In the genomic region with DNA sequence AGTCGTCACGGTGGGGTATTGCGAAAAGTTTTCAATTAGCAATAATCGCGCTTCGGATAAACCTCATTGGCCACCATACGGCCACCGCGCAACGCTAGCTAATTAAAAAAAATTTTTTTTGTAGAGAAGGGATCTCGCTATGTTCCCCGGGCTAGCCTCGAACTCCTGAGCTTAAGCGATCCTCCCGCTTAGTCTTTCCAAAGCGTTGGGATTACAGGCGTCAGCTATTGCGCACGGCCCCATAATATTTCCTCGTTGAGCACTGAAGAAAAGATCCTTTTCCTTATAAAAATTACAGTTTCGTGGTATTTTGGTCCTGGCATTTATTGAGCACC, we compare ENCODE assay signal across 8 cellular contexts. TPM values are rescaled to one million over a fixed set of nuclear protein-coding genes. Genes with fewer than 3 reads are reported as not detected.
DNase-seq lines count a peak whose midpoint lies in the region; ATAC-seq and TF ChIP-seq lines count a peak whose summit lies in the region.

No MANE protein-coding gene starts in this region.

- H3K9ac ChIP-seq in SK-N-MC (ENCODE audit: insufficient read length), result peak overlapping the region; percentile 97
- peak overlapping the region; percentile 96 for H3K9ac ChIP-seq in fibroblast of lung (ENCODE audit: insufficient read depth, low read length)

- peak overlapping the region; percentile 89 for H3K4me3 Mint-ChIP-seq in activated CD8-positive, alpha-beta memory T cell treated with anti-CD3 and anti-CD28 coated beads, Interleukin-2, amount 10 ng/mL, durations not matched to agents 7 days and 5 days

- H2AFZ ChIP-seq in fibroblast of lung (ENCODE audit: low read length), result peak overlapping the region; percentile 71

- H3K4me1 ChIP-seq in fibroblast of lung (ENCODE audit: control insufficient read depth, extremely low read depth, insufficient read depth, low read length), result peaks cover 11% of the 10 kb centered on the region

- no peak for DNase-seq in activated CD8-positive, alpha-beta memory T cell treated with anti-CD3 and anti-CD28 coated beads, Interleukin-2, amount 10 ng/mL, durations not matched to agents 7 days and 5 days
- no peak for DNase-seq in activated CD8-positive, alpha-beta memory T cell treated with anti-CD3 and anti-CD28 coated beads, Interleukin-2, amount 50 U/mL, for 4 hours
- no peak for DNase-seq in SK-N-MC (ENCODE audit: low read depth, low spot score)
- DNase-seq in fibroblast of lung (ENCODE audit: low read depth in 2 of 2), result no peak
- DNase-seq in sciatic nerve (ENCODE audit: low spot score), result no peak
- DNase-seq in iPS-NIHi11 (ENCODE audit: low spot score), result no peak

- no peaks in the 10 kb centered on the region for H3K9me3 ChIP-seq in SK-N-MC (ENCODE audit: low read depth, low read length)
- no peaks in the 10 kb centered on the region for H3K9me3 ChIP-seq in fibroblast of lung (ENCODE audit: control insufficient read depth, insufficient read depth, low read depth, low read length)

- H3K27me3 Mint-ChIP-seq in activated CD8-positive, alpha-beta memory T cell treated with anti-CD3 and anti-CD28 coated beads, Interleukin-2, amount 10 ng/mL, durations not matched to agents 7 days and 5 days, result no peaks in the 10 kb centered on the region

- H3K4me2 ChIP-seq in fibroblast of lung (ENCODE audit: extremely low read depth, insufficient read depth, low read length), result peak overlapping the region; percentile 49

- intact Hi-C loops in sciatic nerve (cut with DNase I), result no loop called here

- peaks cover 28% of the 10 kb centered on the region for H3K79me2 ChIP-seq in fibroblast of lung (ENCODE audit: control insufficient read depth, insufficient read depth, low read length)

- H4K20me1 ChIP-seq in fibroblast of lung (ENCODE audit: control insufficient read depth, extremely low read depth, insufficient read depth, low read length), result no peaks in the 10 kb centered on the region

- H3K27ac Mint-ChIP-seq in activated CD8-positive, alpha-beta memory T cell treated with anti-CD3 and anti-CD28 coated beads, Interleukin-2, amount 10 ng/mL, durations not matched to agents 7 days and 5 days, result peak overlapping the region; percentile 96

- peak overlapping the region; percentile 92 for H3K27ac ChIP-seq in SK-N-MC
- peak overlapping the region; percentile 97 for H3K27ac ChIP-seq in fibroblast of lung (ENCODE audit: insufficient read depth, low read length)

- H3K36me3 ChIP-seq in SK-N-MC (ENCODE audit: insufficient read depth, low read length), result no peaks in the 10 kb centered on the region
- H3K36me3 ChIP-seq in fibroblast of lung (ENCODE audit: control insufficient read depth, insufficient read depth, low read length), result peaks cover 6% of the 10 kb centered on the region

- no peak for ATAC-seq in activated CD8-positive, alpha-beta memory T cell treated with anti-CD3 and anti-CD28 coated beads, Interleukin-2, amount 10 ng/mL, durations not matched to agents 7 days and 5 days
- ATAC-seq in sciatic nerve (peak; percentile 0), HG02610 (IDR thresholded peaks at IDR 0.05; ENCODE audit: unreplicated experiment) (no peak), HG02884 (IDR thresholded peaks at IDR 0.05; ENCODE audit: unreplicated experiment) (no peak)

- H3K4me1 Mint-ChIP-seq in activated CD8-positive, alpha-beta memory T cell treated with anti-CD3 and anti-CD28 coated beads, Interleukin-2, amount 10 ng/mL, durations not matched to agents 7 days and 5 days, result peaks cover 34% of the 10 kb centered on the region

- H3K27me3 ChIP-seq in fibroblast of lung (ENCODE audit: control insufficient read depth, insufficient read depth, low read length), result no peaks in the 10 kb centered on the region

- TF ChIP-seq CTCF in fibroblast of lung (conservative IDR thresholded peaks at IDR 0.05 in 1 of 2, IDR thresholded peaks at IDR 0.05 in 1 of 2; ENCODE audit: low read depth in 1 of 2, low read length in 2 of 2), result no peak

- CTCF ChIA-PET in activated CD8-positive, alpha-beta memory T cell treated with anti-CD3 and anti-CD28 coated beads, Interleukin-2, amount 10 ng/mL, durations not matched to agents 7 days and 5 days (lab: Charles Lee), result interaction anchor here (0.8 to 8.2 kb wide), 13 partner anchors 9 to 83 kb away, joined by 3 to 102 read pairs (median 4); partner anchors contain the start of genes COX5B and ZAP70

- peaks cover 11% of the 10 kb centered on the region for H3K36me3 Mint-ChIP-seq in activated CD8-positive, alpha-beta memory T cell treated with anti-CD3 and anti-CD28 coated beads, Interleukin-2, amount 10 ng/mL, durations not matched to agents 7 days and 5 days

- peak overlapping the region; percentile 95 for H3K4me3 ChIP-seq in SK-N-MC
- H3K4me3 ChIP-seq in fibroblast of lung (replicated peaks in 1 of 4; ENCODE audit: control extremely low read depth in 1 of 4, insufficient read depth in 1 of 4, low read depth in 3 of 4, low read length in 4 of 4), result peak overlapping the region; percentile 36 to 80 (median 54)

- no peaks in the 10 kb centered on the region for H3K9me3 Mint-ChIP-seq in activated CD8-positive, alpha-beta memory T cell treated with anti-CD3 and anti-CD28 coated beads, Interleukin-2, amount 10 ng/mL, durations not matched to agents 7 days and 5 days (ENCODE audit: low read depth)

RNA-seq across cellular contexts. Expression of gene ACTR1B, which starts 0.8 kb away (rescaled TPM):
- 10 to 100 TPM; 87.4 to 94.3 TPM for total RNA-seq in activated CD8-positive, alpha-beta memory T cell treated with anti-CD3 and anti-CD28 coated beads, Interleukin-2, amount 10 ng/mL, durations not matched to agents 7 days and 5 days
- 38.8 and 69.9 TPM in 2 replicates for total RNA-seq in fibroblast of lung
- polyA plus RNA-seq in fibroblast of lung, result 38.3 and 40.8 TPM in 2 replicates
- 54.1 and 62.6 TPM in 2 replicates for polyA plus RNA-seq in fibroblast of lung (2012)
- 114 and 133 TPM in 2 replicates for polyA minus RNA-seq in fibroblast of lung (ENCODE audit: low replicate concordance)
- 62.9 TPM for total RNA-seq in sciatic nerve

RNA-seq across cellular contexts. Expression of gene C2orf92, which starts 4.9 kb away (rescaled TPM):
- 1 to 10 TPM; 7.3 to 8.4 TPM for total RNA-seq in activated CD8-positive, alpha-beta memory T cell treated with anti-CD3 and anti-CD28 coated beads, Interleukin-2, amount 10 ng/mL, durations not matched to agents 7 days and 5 days
- 0.77 and 0.99 TPM in 2 replicates for total RNA-seq in fibroblast of lung
- polyA plus RNA-seq in fibroblast of lung, result 0.41 and 1.1 TPM in 2 replicates
- 0.69 and 0.94 TPM in 2 replicates for polyA plus RNA-seq in fibroblast of lung (2012)
- not detected in 2 replicates for polyA minus RNA-seq in fibroblast of lung (ENCODE audit: low replicate concordance)
- total RNA-seq in sciatic nerve, result 17.7 TPM

RNA-seq across cellular contexts. Expression of gene COX5B, which starts 18.7 kb away (rescaled TPM):
- 100 to 1,000 TPM; 206 to 236 TPM for total RNA-seq in activated CD8-positive, alpha-beta memory T cell treated with anti-CD3 and anti-CD28 coated beads, Interleukin-2, amount 10 ng/mL, durations not matched to agents 7 days and 5 days
- total RNA-seq in fibroblast of lung (381 and 460 TPM in 2 replicates), sciatic nerve (140 TPM)
- 241 and 257 TPM in 2 replicates for polyA plus RNA-seq in fibroblast of lung
- 297 and 334 TPM in 2 replicates for polyA plus RNA-seq in fibroblast of lung (2012)
- polyA minus RNA-seq in fibroblast of lung (ENCODE audit: low replicate concordance), result 35.5 and 37.2 TPM in 2 replicates

RNA-seq across cellular contexts. Expression of gene ZAP70, which starts 48.8 kb away (rescaled TPM):
- total RNA-seq in activated CD8-positive, alpha-beta memory T cell treated with anti-CD3 and anti-CD28 coated beads, Interleukin-2, amount 10 ng/mL, durations not matched to agents 7 days and 5 days, result 100 to 1,000 TPM; 286 to 338 TPM
- not detected in 2 replicates for total RNA-seq in fibroblast of lung
- 0.10 TPM in 1 of 2 replicates, not detected in the other for polyA plus RNA-seq in fibroblast of lung
- polyA plus RNA-seq in fibroblast of lung (2012), result not detected in 2 replicates
- not detected in 2 replicates for polyA minus RNA-seq in fibroblast of lung (ENCODE audit: low replicate concordance)
- total RNA-seq in sciatic nerve, result 4.5 TPM
